Comparison of ENCODE assay signal across 8 cellular contexts in genomic region chr12:69239286-69239921, GRCh38. TPM values are rescaled to one million over a fixed set of nuclear protein-coding genes. Genes with fewer than 3 reads are reported as not detected.
DNase-seq lines count a peak whose midpoint lies in the region; ATAC-seq and TF ChIP-seq lines count a peak whose summit lies in the region.

CPSF6 (plus strand) TSS chr12:69239569; CDS start chr12:69239647, 78 bp downstream.

- H3K4me1 ChIP-seq in upper lobe of right lung: peaks cover 38% of the 10 kb centered on the region

- no peaks in the 10 kb centered on the region for H3K36me3 ChIP-seq in upper lobe of right lung

- peaks cover 43% of the 10 kb centered on the region for H3K4me1 Mint-ChIP-seq in T-helper 1 cell treated with Interleukin-12 subunit alpha and Interleukin-12 subunit beta and Interleukin-4 antibody, amounts not matched to agents 30 μg/mL and 1 μg/mL, for 36 hours (ENCODE audit: low read depth)
- H3K4me1 Mint-ChIP-seq in progenitor cell of endocrine pancreas (ENCODE audit: low read depth): peaks cover 25% of the 10 kb centered on the region

- no peaks in the 10 kb centered on the region for H3K27me3 ChIP-seq in upper lobe of right lung

- peak within 1 kb of the TSS; percentile 86 for H3K27ac ChIP-seq in upper lobe of right lung

- TF ChIP-seq CTCF in progenitor cell of endocrine pancreas (IDR thresholded peaks at IDR 0.05; ENCODE audit: unreplicated experiment): no peak
- peak; percentile 5 for TF ChIP-seq CTCF in upper lobe of right lung (IDR thresholded peaks at IDR 0.05)

- peak within 1 kb of the TSS; percentile 93 for H3K4me3 Mint-ChIP-seq in T-helper 1 cell treated with Interleukin-12 subunit alpha and Interleukin-12 subunit beta and Interleukin-4 antibody, amounts not matched to agents 30 μg/mL and 1 μg/mL, for 36 hours
- H3K4me3 Mint-ChIP-seq in progenitor cell of endocrine pancreas (ENCODE audit: low read depth): peak within 1 kb of the TSS; percentile 93

- no peaks in the 10 kb centered on the region for H3K9me3 ChIP-seq in upper lobe of right lung

- H3K4me3 ChIP-seq in upper lobe of right lung: peak within 1 kb of the TSS; percentile 77

- intact Hi-C loops in left cardiac atrium (cut with DNase I): loop anchor here in 1 of 2 donors (5.0 kb wide), 1 partner anchor 82 kb away; no protein-coding TSS in a partner anchor
- intact Hi-C loops in upper lobe of right lung (cut with DNase I): no loop called here

- DNase-seq in NCI-H1694 treated with DMSO at 0.1 percent for 48 hours (lab: John Stamatoyannopoulos, UW): peak; percentile 75
- DNase-seq in amniotic stem cell (lab: John Stamatoyannopoulos, UW): peak; percentile 84
- peak; percentile 96 for DNase-seq in left cardiac atrium
- peak; percentile 91 for DNase-seq in progenitor cell of endocrine pancreas (ENCODE audit: low spot score, unreplicated experiment)
- DNase-seq in upper lobe of right lung: peak; percentile 99

- ATAC-seq in GM18499 (IDR thresholded peaks at IDR 0.05; ENCODE audit: insufficient read depth, unreplicated experiment) (peak; percentile 67), HG02938 (IDR thresholded peaks at IDR 0.05; ENCODE audit: unreplicated experiment) (peak; percentile 80), left cardiac atrium (peak; percentile 99 to 100), upper lobe of right lung (peak; percentile 99)

- peaks cover 3% of the 10 kb centered on the region for H3K36me3 Mint-ChIP-seq in T-helper 1 cell treated with Interleukin-12 subunit alpha and Interleukin-12 subunit beta and Interleukin-4 antibody, amounts not matched to agents 30 μg/mL and 1 μg/mL, for 36 hours (ENCODE audit: low read depth)
- no peaks in the 10 kb centered on the region for H3K36me3 Mint-ChIP-seq in progenitor cell of endocrine pancreas (ENCODE audit: insufficient read depth)

- H3K27me3 Mint-ChIP-seq in T-helper 1 cell treated with Interleukin-12 subunit alpha and Interleukin-12 subunit beta and Interleukin-4 antibody, amounts not matched to agents 30 μg/mL and 1 μg/mL, for 36 hours (ENCODE audit: low read depth): no peaks in the 10 kb centered on the region
- H3K27me3 Mint-ChIP-seq in progenitor cell of endocrine pancreas: no peaks in the 10 kb centered on the region

- no peaks in the 10 kb centered on the region for H3K9me3 Mint-ChIP-seq in T-helper 1 cell treated with Interleukin-12 subunit alpha and Interleukin-12 subunit beta and Interleukin-4 antibody, amounts not matched to agents 30 μg/mL and 1 μg/mL, for 36 hours
- H3K9me3 Mint-ChIP-seq in progenitor cell of endocrine pancreas (ENCODE audit: low read depth): no peaks in the 10 kb centered on the region

- peak within 1 kb of the TSS; percentile 99 for H3K27ac Mint-ChIP-seq in T-helper 1 cell treated with Interleukin-12 subunit alpha and Interleukin-12 subunit beta and Interleukin-4 antibody, amounts not matched to agents 30 μg/mL and 1 μg/mL, for 36 hours
- H3K27ac Mint-ChIP-seq in progenitor cell of endocrine pancreas: peak within 1 kb of the TSS; percentile 99

RNA-seq across cellular contexts. Expression of gene CPSF6, which starts in this region (rescaled TPM):
- total RNA-seq in left cardiac atrium (10 to 100 TPM; 34.5 to 42.4 TPM), progenitor cell of endocrine pancreas (154 and 156 TPM in 2 replicates), upper lobe of right lung (53.4 TPM)

Comparison
In these comparisons a context has a peak if more than half of its experiments do, and no peak if none do; other contexts are left out.
1. Peak in every context shown above with its lines: DNase-seq, ATAC-seq, H3K4me3 ChIP-seq and H3K27ac ChIP-seq.